1 cellular context compared by ENCODE assay signal in the genomic region with DNA sequence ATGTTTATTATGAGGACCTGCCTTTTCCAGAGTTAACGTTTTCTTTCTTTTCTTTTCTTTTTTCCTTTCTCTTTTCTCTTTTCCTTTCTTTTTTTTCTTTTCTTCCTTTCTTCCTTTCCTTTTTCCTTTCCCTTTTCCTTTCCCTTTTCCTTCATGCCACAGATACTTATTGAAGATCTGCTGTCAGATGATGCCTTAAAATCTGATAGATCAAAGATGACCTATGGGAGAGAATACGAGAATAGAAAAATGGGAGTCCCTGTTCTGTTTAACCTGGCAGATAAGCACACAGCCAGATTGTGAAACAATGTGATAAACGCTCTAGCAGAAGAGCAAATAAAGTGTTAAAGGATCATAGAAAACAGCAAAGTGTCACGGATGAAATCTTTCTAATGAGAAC.
TF ChIP-seq lines count a peak whose summit lies in the region.

No MANE protein-coding gene starts in this region.

TF ChIP-seq in A549, 52 proteins besides CTCF, POLR2A, EP300 and RAD21 (continued from another document):
- TF ChIP-seq, protein P1, sequence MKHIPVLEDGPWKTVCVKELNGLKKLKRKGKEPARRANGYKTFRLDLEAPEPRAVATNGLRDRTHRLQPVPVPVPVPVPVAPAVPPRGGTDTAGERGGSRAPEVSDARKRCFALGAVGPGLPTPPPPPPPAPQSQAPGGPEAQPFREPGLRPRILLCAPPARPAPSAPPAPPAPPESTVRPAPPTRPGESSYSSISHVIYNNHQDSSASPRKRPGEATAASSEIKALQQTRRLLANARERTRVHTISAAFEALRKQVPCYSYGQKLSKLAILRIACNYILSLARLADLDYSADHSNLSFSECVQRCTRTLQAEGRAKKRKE (CRISPR knock-in tag; IDR thresholded peaks at IDR 0.05; ENCODE audit: low read depth): no peak
- TF ChIP-seq MAX (IDR thresholded peaks at IDR 0.05): no peak
- no peak for TF ChIP-seq CBX2 (IDR thresholded peaks at IDR 0.05; ENCODE audit: borderline replicate concordance, low read depth)
- no peak for TF ChIP-seq BHLHE40 (IDR thresholded peaks at IDR 0.05; ENCODE audit: low read depth, low read length)
